10 cellular contexts compared by ENCODE assay signal in genomic region chr3:129577356-129577755, GRCh38. TPM values are rescaled to one million over a fixed set of nuclear protein-coding genes. Genes with fewer than 3 reads are reported as not detected.
DNase-seq lines count a peak whose midpoint lies in the region; ATAC-seq and TF ChIP-seq lines count a peak whose summit lies in the region.
"Had no signal": no experiment of that assay in that cellular context is flagged by ENCODE, and none has a peak within 500 bp of the region (broad histone marks: within the 10 kb centered on the region; RNA-seq: fewer than 3 reads in every experiment).

No MANE protein-coding gene starts in this region.

- H3K9me3 ChIP-seq in SJCRH30 (replicated peaks) (no peaks in the 10 kb centered on the region), tibial nerve (no peaks in the 10 kb centered on the region)
- H3K9me3 ChIP-seq: ovary had no signal

- peak overlapping the region; percentile 56 for H3K27ac ChIP-seq in SJCRH30
- peak overlapping the region; percentile 34 to 91 (median 86) for H3K27ac ChIP-seq in tibial nerve
- H3K27ac ChIP-seq: ovary had no signal

- ATAC-seq in left ventricle myocardium superior (peak; percentile 71), GM18868 (IDR thresholded peaks at IDR 0.05; ENCODE audit: unreplicated experiment) (no peak), GM19397 (IDR thresholded peaks at IDR 0.05; ENCODE audit: unreplicated experiment) (no peak)

- intact Hi-C loops in left ventricle myocardium superior (cut with micrococcal nuclease): no loop called here

- no peak for TF ChIP-seq POLR2A in tibial nerve (IDR thresholded peaks at IDR 0.05)

- no peak for TF ChIP-seq CTCF in tibial nerve (IDR thresholded peaks at IDR 0.05)

- H3K36me3 ChIP-seq in SJCRH30 (peaks cover 3% of the 10 kb centered on the region; the same call in 1 of the 2 replicates), tibial nerve (peaks cover 0 to 100% (median 6%) of the 10 kb centered on the region in 3 donors)
- H3K36me3 ChIP-seq: ovary had no signal

- H3K27me3 ChIP-seq in SJCRH30: no peaks in the 10 kb centered on the region
- H3K27me3 ChIP-seq in tibial nerve: no peaks in the 10 kb centered on the region
- H3K27me3 ChIP-seq: ovary had no signal

- H3K4me3 ChIP-seq in SJCRH30 (no peak overlapping the region), tibial nerve (no peak overlapping the region)
- H3K4me3 ChIP-seq: ovary had no signal

- 35 to 41% methylated on average over 13 to 15 of the region's 17 CpGs for WGBS in tibial nerve, 2 donors

- H3K4me1 ChIP-seq in SJCRH30 (peaks cover 46% of the 10 kb centered on the region), tibial nerve (peaks cover 0 to 45% (median 33%) of the 10 kb centered on the region in 4 donors)

- DNase-seq in SHP77 (lab: John Stamatoyannopoulos, UW): peak; percentile 48 to 76
- DNase-seq in SHP77 treated with DMSO at 0.1 percent for 48 hours (lab: John Stamatoyannopoulos, UW): no peak
- DNase-seq in SJCRH30: no peak
- DNase-seq in left ventricle myocardium superior: peak; percentile 87
- peak; percentile 62 to 64 for DNase-seq in tibial nerve (ENCODE audit: low spot score in 2 of 2)
- DNase-seq in NCI-H446 treated with DMSO at 0.1 percent for 48 hours (lab: John Stamatoyannopoulos, UW): no peak

- TF ChIP-seq EP300 in tibial nerve (IDR thresholded peaks at IDR 0.05): no peak

RNA-seq across cellular contexts. Expression of gene PLXND1, which starts 29.1 kb away (rescaled TPM):
- total RNA-seq in SJCRH30 (2014; rRNA removed; shearing (Covaris generic)): 91.1 and 95.8 TPM in 2 replicates
- total RNA-seq in left ventricle myocardium superior: 56.6 TPM
- 100 to 1,000 TPM; 155 to 300 (median 197) TPM for total RNA-seq in tibial nerve

RNA-seq across cellular contexts. Expression of gene H1-8, which starts 34.4 kb away (rescaled TPM):
- total RNA-seq in SJCRH30 (2014; rRNA removed; shearing (Covaris generic)): not detected in 2 replicates
- total RNA-seq in left ventricle myocardium superior: not detected
- not detected for total RNA-seq in tibial nerve
- total RNA-seq: chondrocyte, ovary had no signal

RNA-seq across cellular contexts. Expression of gene RHO, which starts 48.9 kb away (rescaled TPM):
- total RNA-seq in SJCRH30 (2014; rRNA removed; shearing (Covaris generic)): not detected in 2 replicates
- total RNA-seq in left ventricle myocardium superior (not detected), tibial nerve (not detected)
- total RNA-seq: chondrocyte had no signal

Comparison
In these comparisons a context has a peak if more than half of its experiments do, and no peak if none do; other contexts are left out.
1. DNase-seq: peak in SHP77 (2 of 2), left ventricle myocardium superior (single experiment) and tibial nerve (2 of 2); none in SHP77 treated with DMSO at 0.1 percent for 48 hours (single experiment), SJCRH30 (0 of 2) and NCI-H446 treated with DMSO at 0.1 percent for 48 hours (single experiment).